ENCODE assay signal across 11 cellular contexts in the genomic region with DNA sequence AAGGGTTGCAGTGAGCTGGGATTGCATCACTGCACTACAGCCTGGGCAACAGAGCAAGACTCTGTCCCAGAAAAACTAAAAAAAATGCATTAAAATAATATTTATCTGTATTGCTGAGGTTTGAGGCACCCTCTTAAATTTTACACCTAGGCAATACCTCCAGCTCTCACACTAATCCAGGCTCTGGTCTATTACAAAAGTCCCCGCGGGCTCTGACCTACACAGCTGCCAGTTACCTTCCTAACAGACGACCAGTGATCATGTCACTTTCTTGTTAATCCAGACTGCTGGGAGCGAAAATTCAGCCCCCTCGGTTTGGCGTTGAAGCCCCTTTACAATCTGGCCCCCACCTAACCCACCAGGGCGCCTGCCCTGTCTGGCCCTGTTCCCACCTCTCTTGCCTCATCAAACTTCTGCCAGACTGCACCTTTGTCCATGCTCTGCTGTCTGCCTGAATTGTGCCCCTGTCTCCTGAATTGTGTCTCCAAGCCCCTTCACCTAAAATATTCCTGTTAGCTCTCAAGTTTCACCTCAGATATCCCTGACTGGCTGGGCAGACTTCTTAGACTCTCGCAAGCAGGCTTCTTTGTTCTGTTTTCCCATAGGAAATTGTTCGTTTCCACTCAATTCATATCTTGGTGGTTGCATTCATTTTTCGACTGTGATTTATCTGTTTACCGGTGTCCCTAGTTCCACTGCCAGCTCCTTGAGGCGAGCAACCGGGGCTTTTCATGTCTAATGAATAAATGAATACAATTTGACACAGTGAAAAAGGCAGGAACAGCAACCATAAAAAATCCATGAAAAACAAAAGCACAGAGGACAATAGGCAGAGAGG.
DNase-seq lines count a peak whose midpoint lies in the region; ATAC-seq and FAIRE-seq lines count a peak whose summit lies in the region.
"Had no signal": no experiment of that assay in that cellular context is flagged by ENCODE, and none has a peak within 500 bp of the region (broad histone marks: within the 10 kb centered on the region; RNA-seq: fewer than 3 reads in every experiment).

No MANE protein-coding gene starts in this region.

- intact Hi-C loops in activated CD4-positive, alpha-beta T cell treated with anti-CD3 and anti-CD28 coated beads, Interleukin-2, amount 10 ng/mL, durations not matched to agents 24 days and 14 days (cut with micrococcal nuclease) = no loop called here

- H3K27ac Mint-ChIP-seq in activated CD4-positive, alpha-beta T cell treated with anti-CD3 and anti-CD28 coated beads, Interleukin-2, amount 10 ng/mL, durations not matched to agents 24 days and 14 days = peak overlapping the region; percentile 48
- H3K27ac Mint-ChIP-seq in activated CD8-positive, alpha-beta T cell treated with anti-CD3 and anti-CD28 coated beads, Interleukin-2, amount 10 ng/mL, durations not matched to agents 7 days and 5 days = peak overlapping the region; percentile 79
- H3K27ac Mint-ChIP-seq in immature natural killer cell = peak overlapping the region; percentile 85 to 96 (median 92)

- CTCF ChIA-PET in activated CD8-positive, alpha-beta T cell treated with anti-CD3 and anti-CD28 coated beads, Interleukin-2, amount 10 ng/mL, durations not matched to agents 7 days and 5 days (lab: Charles Lee) = interaction anchor here (0.6 to 7.7 kb wide), 6 partner anchors 9 to 64 kb away, joined by 3 to 110 read pairs (median 20); no protein-coding TSS in a partner anchor

- no peak for FAIRE-seq in frontal cortex (lab: Jason Lieb, UNC)
- FAIRE-seq: A549 had no signal

- H3K4me3 Mint-ChIP-seq in activated CD4-positive, alpha-beta T cell treated with anti-CD3 and anti-CD28 coated beads, Interleukin-2, amount 10 ng/mL, durations not matched to agents 24 days and 14 days = no peak overlapping the region
- no peak overlapping the region for H3K4me3 Mint-ChIP-seq in activated CD8-positive, alpha-beta T cell treated with anti-CD3 and anti-CD28 coated beads, Interleukin-2, amount 10 ng/mL, durations not matched to agents 7 days and 5 days
- peak overlapping the region in 3 of 5 donors; percentile 31 to 66 (median 59) for H3K4me3 Mint-ChIP-seq in immature natural killer cell

- no peak for ATAC-seq in activated CD8-positive, alpha-beta T cell treated with anti-CD3 and anti-CD28 coated beads, Interleukin-2, amount 10 ng/mL, durations not matched to agents 7 days and 5 days
- no peak for ATAC-seq in stimulated activated naive CD8-positive, alpha-beta T cell treated with anti-CD3 and anti-CD28 coated beads, Interleukin-15, Interleukin-2, amounts not matched to agents 100 U/mL and 50 U/mL, for 24 hours
- ATAC-seq: A549 had no signal

- H3K36me3 Mint-ChIP-seq in activated CD4-positive, alpha-beta T cell treated with anti-CD3 and anti-CD28 coated beads, Interleukin-2, amount 10 ng/mL, durations not matched to agents 24 days and 14 days (ENCODE audit: low read depth) = peaks cover 8% of the 10 kb centered on the region
- H3K36me3 Mint-ChIP-seq in activated CD8-positive, alpha-beta T cell treated with anti-CD3 and anti-CD28 coated beads, Interleukin-2, amount 10 ng/mL, durations not matched to agents 7 days and 5 days (ENCODE audit: low read depth) = peaks cover 35% of the 10 kb centered on the region
- peaks cover 4 to 10% (median 9%) of the 10 kb centered on the region in 3 donors for H3K36me3 Mint-ChIP-seq in immature natural killer cell

- no peak for DNase-seq in activated CD4-positive, alpha-beta T cell treated with anti-CD3 and anti-CD28 coated beads, Interleukin-2, amount 10 ng/mL, durations not matched to agents 24 days and 14 days
- DNase-seq in activated CD4-positive, alpha-beta T cell treated with anti-CD3 and anti-CD28 coated beads for 48 hours = no peak
- DNase-seq in activated CD8-positive, alpha-beta T cell treated with anti-CD3 and anti-CD28 coated beads, Interleukin-2, amount 10 ng/mL, durations not matched to agents 7 days and 5 days = no peak
- no peak for DNase-seq in immature natural killer cell
- DNase-seq in stimulated activated naive CD8-positive, alpha-beta T cell treated with anti-CD3 and anti-CD28 coated beads, Interleukin-15, Interleukin-2, amounts not matched to agents 100 U/mL and 50 U/mL, for 24 hours = peak; percentile 7
- DNase-seq in HCEC 1CT = no peak
- DNase-seq in frontal cortex (ENCODE audit: low spot score in 2 of 2) = no peak
- no peak for DNase-seq in NCI-H1048 (lab: John Stamatoyannopoulos, UW)
- DNase-seq: left lung, NCI-H345 had no signal

- no peaks in the 10 kb centered on the region for H3K9me3 Mint-ChIP-seq in activated CD4-positive, alpha-beta T cell treated with anti-CD3 and anti-CD28 coated beads, Interleukin-2, amount 10 ng/mL, durations not matched to agents 24 days and 14 days
- H3K9me3 Mint-ChIP-seq in activated CD8-positive, alpha-beta T cell treated with anti-CD3 and anti-CD28 coated beads, Interleukin-2, amount 10 ng/mL, durations not matched to agents 7 days and 5 days (ENCODE audit: insufficient read depth) = no peaks in the 10 kb centered on the region
- no peaks in the 10 kb centered on the region for H3K9me3 Mint-ChIP-seq in immature natural killer cell

- peaks cover 45% of the 10 kb centered on the region for H3K4me1 Mint-ChIP-seq in activated CD4-positive, alpha-beta T cell treated with anti-CD3 and anti-CD28 coated beads, Interleukin-2, amount 10 ng/mL, durations not matched to agents 24 days and 14 days
- peaks cover 62% of the 10 kb centered on the region for H3K4me1 Mint-ChIP-seq in activated CD8-positive, alpha-beta T cell treated with anti-CD3 and anti-CD28 coated beads, Interleukin-2, amount 10 ng/mL, durations not matched to agents 7 days and 5 days (ENCODE audit: low read depth)
- peaks cover 70 to 91% of the 10 kb centered on the region in 2 donors for H3K4me1 Mint-ChIP-seq in immature natural killer cell

- POLR2A ChIA-PET in activated CD8-positive, alpha-beta T cell treated with anti-CD3 and anti-CD28 coated beads, Interleukin-2, amount 10 ng/mL, durations not matched to agents 7 days and 5 days (lab: Charles Lee) = interaction anchor here (3.4 to 8.0 kb wide), 3 partner anchors 10 to 54 kb away, joined by 33 to 190 read pairs (median 124); no protein-coding TSS in a partner anchor

- H3K27me3 Mint-ChIP-seq in activated CD4-positive, alpha-beta T cell treated with anti-CD3 and anti-CD28 coated beads, Interleukin-2, amount 10 ng/mL, durations not matched to agents 24 days and 14 days = no peaks in the 10 kb centered on the region
- H3K27me3 Mint-ChIP-seq in activated CD8-positive, alpha-beta T cell treated with anti-CD3 and anti-CD28 coated beads, Interleukin-2, amount 10 ng/mL, durations not matched to agents 7 days and 5 days (ENCODE audit: low read depth) = no peaks in the 10 kb centered on the region
- peaks cover 2 to 6% (median 5%) of the 10 kb centered on the region in 3 donors for H3K27me3 Mint-ChIP-seq in immature natural killer cell (ENCODE audit: low read depth in 3 of 3)

Comparison
In these comparisons a context has a peak if more than half of its experiments do, and no peak if none do; other contexts are left out.
1. H3K4me3 Mint-ChIP-seq: peak in immature natural killer cell (3 of 5); none in activated CD4-positive, alpha-beta T cell treated with anti-CD3 and anti-CD28 coated beads, Interleukin-2, amount 10 ng/mL, durations not matched to agents 24 days and 14 days (single experiment) and activated CD8-positive, alpha-beta T cell treated with anti-CD3 and anti-CD28 coated beads, Interleukin-2, amount 10 ng/mL, durations not matched to agents 7 days and 5 days (single experiment).
2. Peak in every context shown above with its lines, with median percentiles within 50 percentile points of each other: H3K27ac Mint-ChIP-seq.